In the genomic region with DNA sequence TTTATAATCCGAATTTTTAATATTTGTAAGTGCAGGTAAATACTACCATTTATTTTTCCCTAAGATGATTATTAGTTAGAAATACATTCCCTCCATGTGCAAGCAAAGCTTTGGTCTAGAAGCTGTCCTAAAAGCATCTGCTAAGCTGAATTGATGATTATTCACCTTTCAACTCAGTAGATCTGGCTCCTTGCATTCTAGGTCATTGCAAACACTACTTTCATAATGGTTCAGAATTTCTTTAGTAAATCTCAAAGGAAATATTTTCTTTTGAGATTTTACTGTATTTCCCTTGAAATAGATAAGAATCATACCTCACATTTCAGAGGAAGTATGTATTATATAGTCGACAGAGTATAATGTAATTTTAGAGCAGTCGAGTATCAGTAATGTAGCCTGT, we compare ENCODE assay signal across 1 cellular context.
TF ChIP-seq lines count a peak whose summit lies in the region.

No MANE protein-coding gene starts in this region.

TF ChIP-seq in WTC11, 78 proteins besides CTCF, POLR2A, EP300 and RAD21 (continued from another document):
- TF ChIP-seq, protein P1, sequence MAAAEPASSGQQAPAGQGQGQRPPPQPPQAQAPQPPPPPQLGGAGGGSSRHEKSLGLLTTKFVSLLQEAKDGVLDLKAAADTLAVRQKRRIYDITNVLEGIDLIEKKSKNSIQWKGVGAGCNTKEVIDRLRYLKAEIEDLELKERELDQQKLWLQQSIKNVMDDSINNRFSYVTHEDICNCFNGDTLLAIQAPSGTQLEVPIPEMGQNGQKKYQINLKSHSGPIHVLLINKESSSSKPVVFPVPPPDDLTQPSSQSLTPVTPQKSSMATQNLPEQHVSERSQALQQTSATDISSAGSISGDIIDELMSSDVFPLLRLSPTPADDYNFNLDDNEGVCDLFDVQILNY (CRISPR knock-in tag; IDR thresholded peaks at IDR 0.05) = no peak
- TF ChIP-seq, protein P2, sequence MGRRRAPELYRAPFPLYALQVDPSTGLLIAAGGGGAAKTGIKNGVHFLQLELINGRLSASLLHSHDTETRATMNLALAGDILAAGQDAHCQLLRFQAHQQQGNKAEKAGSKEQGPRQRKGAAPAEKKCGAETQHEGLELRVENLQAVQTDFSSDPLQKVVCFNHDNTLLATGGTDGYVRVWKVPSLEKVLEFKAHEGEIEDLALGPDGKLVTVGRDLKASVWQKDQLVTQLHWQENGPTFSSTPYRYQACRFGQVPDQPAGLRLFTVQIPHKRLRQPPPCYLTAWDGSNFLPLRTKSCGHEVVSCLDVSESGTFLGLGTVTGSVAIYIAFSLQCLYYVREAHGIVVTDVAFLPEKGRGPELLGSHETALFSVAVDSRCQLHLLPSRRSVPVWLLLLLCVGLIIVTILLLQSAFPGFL (CRISPR knock-in tag; IDR thresholded peaks at IDR 0.05; ENCODE audit: borderline replicate concordance) = no peak
TF ChIP-seq in WTC11: peak in this region for 0.
